In genomic region chr3:131048030-131048429, GRCh38 we compare ENCODE assay signal across 20 cellular contexts. TPM values are rescaled to one million over a fixed set of nuclear protein-coding genes. Genes with fewer than 3 reads are reported as not detected.
A peak's percentile ranks its signal among the peaks of the same experiment; 100 is the strongest.
DNase-seq lines count a peak whose midpoint lies in the region; TF ChIP-seq lines count a peak whose summit lies in the region.
"Had no signal": no experiment of that assay in that cellular context is flagged by ENCODE, and none has a peak within 500 bp of the region (broad histone marks: within the 10 kb centered on the region; RNA-seq: fewer than 3 reads in every experiment).

No MANE protein-coding gene starts in this region.

- no peaks in the 10 kb centered on the region for H3K9me2 ChIP-seq in OCI-LY7 (ENCODE audit: insufficient read depth, low read length)

- no peak overlapping the region for H4K91ac ChIP-seq in trophoblast cell (ENCODE audit: low read depth, low read length)

- H3K4ac ChIP-seq in trophoblast cell (ENCODE audit: low read depth, low read length): no peak overlapping the region

- H3K9me3 ChIP-seq in ES-I3 (ENCODE audit: control insufficient read depth, insufficient read depth, low read length): no peaks in the 10 kb centered on the region
- no peaks in the 10 kb centered on the region for H3K9me3 ChIP-seq in OCI-LY7 (ENCODE audit: low read length)
- no peaks in the 10 kb centered on the region for H3K9me3 ChIP-seq in trophoblast cell (ENCODE audit: insufficient read depth, low read depth, low read length)
- H3K9me3 ChIP-seq: BLaER1 treated with 17β-estradiol and CSF1 and Interleukin-3, amounts not matched to agents 10 nM and 100 nM; SJCRH30 had no signal

- H3K14ac ChIP-seq in trophoblast cell (ENCODE audit: low read length): no peak overlapping the region

- no TSS peak for BruUV-seq in OCI-LY7 (replicated peaks; lab: Mats Ljungman, UMichigan)

- H3K27me3 ChIP-seq in KMS-11 (ENCODE audit: insufficient read depth, low read depth) (no peaks in the 10 kb centered on the region), trophoblast cell (ENCODE audit: insufficient read depth, low read length) (no peaks in the 10 kb centered on the region)
- H3K27me3 ChIP-seq: BLaER1 treated with 17β-estradiol and CSF1 and Interleukin-3, amounts not matched to agents 10 nM and 100 nM had no signal

- H3K4me1 ChIP-seq in ES-I3 (ENCODE audit: insufficient read depth, low read length): no peaks in the 10 kb centered on the region
- peaks cover 34% of the 10 kb centered on the region for H3K4me1 ChIP-seq in KMS-11 (ENCODE audit: low read depth, poor library complexity, severe bottlenecking)
- no peaks in the 10 kb centered on the region for H3K4me1 ChIP-seq in OCI-LY7 (ENCODE audit: insufficient read depth, low read length, poor library complexity, severe bottlenecking)
- H3K4me1 ChIP-seq in trophoblast cell (ENCODE audit: control insufficient read depth in 1 of 2, insufficient read depth in 2 of 2, low read length in 2 of 2): peaks cover 2 to 4% of the 10 kb centered on the region in 2 experiments
- H3K4me1 ChIP-seq: SJCRH30 had no signal

- H4K12ac ChIP-seq in trophoblast cell (ENCODE audit: low read depth, low read length): no peak overlapping the region

- no peak for TF ChIP-seq POLR2A in lower leg skin (IDR thresholded peaks at IDR 0.05)

- no CpG with 5 or more reads among the region's 7 CpGs for WGBS in trophoblast cell (ENCODE audit: extremely low coverage, insufficient coverage, insufficient read length)
- whole genome bisulfite sequencing in lower leg skin, 2 donors: 84 to 92% methylated on average over 7 of the region's 7 CpGs

- no peak overlapping the region for H2AK5ac ChIP-seq in trophoblast cell (ENCODE audit: low read length)

- no peaks in the 10 kb centered on the region for H3K79me1 ChIP-seq in trophoblast cell (ENCODE audit: low read length)

- DNase-seq in OCI-LY7 (ENCODE audit: low spot score) (no peak), trophoblast cell (no peak), lower leg skin (ENCODE audit: low spot score in 2 of 2) (no peak), A172 (ENCODE audit: low spot score) (no peak), NAMALWA (ENCODE audit: low spot score) (no peak)
- DNase-seq: ACHN; CD4-positive, alpha-beta memory T cell; GDM1; KBM-7; NCI-H1105; NCI-H1694; NCI-H2081; NCI-H2171; NCI-H526 treated with DMSO at 0.1 percent for 48 hours; NK-92 treated with Interleukin-12 subunit alpha and Interleukin-12 subunit beta, amount 100 ng/mL, for 24 hours; T-cell had no signal

- TF ChIP-seq CTCF in KMS-11 (conservative IDR thresholded peaks at IDR 0.05; ENCODE audit: low read depth, low read length) (no peak), OCI-LY7 (conservative IDR thresholded peaks at IDR 0.05; ENCODE audit: low read length) (no peak), lower leg skin (IDR thresholded peaks at IDR 0.05) (no peak)

- CTCF ChIA-PET in OCI-LY7 (lab: Charles Lee; ENCODE audit: unreplicated experiment): no interaction called here

- H3K36me3 ChIP-seq in ES-I3 (ENCODE audit: insufficient read depth, low read length) (no peaks in the 10 kb centered on the region), KMS-11 (ENCODE audit: insufficient read depth) (no peaks in the 10 kb centered on the region), OCI-LY7 (ENCODE audit: insufficient read depth, low read length) (no peaks in the 10 kb centered on the region), trophoblast cell (ENCODE audit: control insufficient read depth in 1 of 2, insufficient read depth in 2 of 2, low read length in 2 of 2) (no peaks in the 10 kb centered on the region)
- H3K36me3 ChIP-seq: BLaER1 treated with 17β-estradiol and CSF1 and Interleukin-3, amounts not matched to agents 10 nM and 100 nM; SJCRH30 had no signal

- H4K20me1 ChIP-seq in KMS-11 (ENCODE audit: insufficient read depth) (no peaks in the 10 kb centered on the region), OCI-LY7 (ENCODE audit: insufficient read depth, low read length) (no peaks in the 10 kb centered on the region)
- H4K20me1 ChIP-seq: BLaER1 treated with 17β-estradiol and CSF1 and Interleukin-3, amounts not matched to agents 10 nM and 100 nM had no signal

- no peaks in the 10 kb centered on the region for H3K79me2 ChIP-seq in KMS-11 (ENCODE audit: insufficient read depth, low read depth)
- no peaks in the 10 kb centered on the region for H3K79me2 ChIP-seq in OCI-LY7 (ENCODE audit: insufficient read depth, low read depth, low read length)
- H3K79me2 ChIP-seq in trophoblast cell (ENCODE audit: control insufficient read depth, insufficient read depth, low read length, poor library complexity): no peaks in the 10 kb centered on the region

- H2BK12ac ChIP-seq in trophoblast cell (ENCODE audit: low read length): no peak overlapping the region

- peak overlapping the region; percentile 1; the same call in 1 of the 2 replicates for H3K9ac ChIP-seq in ES-I3 (ENCODE audit: low read depth, low read length)
- H3K9ac ChIP-seq in KMS-11: peak overlapping the region; percentile 61
- H3K9ac ChIP-seq in trophoblast cell (ENCODE audit: low read length): peak overlapping the region; percentile 59
- H3K9ac ChIP-seq: BLaER1 treated with 17β-estradiol and CSF1 and Interleukin-3, amounts not matched to agents 10 nM and 100 nM had no signal

- H3K4me2 ChIP-seq in KMS-11 (peak overlapping the region; percentile 75), OCI-LY7 (ENCODE audit: low read length) (no peak overlapping the region), trophoblast cell (ENCODE audit: low read length) (no peak overlapping the region)

- H2BK5ac ChIP-seq in trophoblast cell (ENCODE audit: low read depth, low read length, poor library complexity): no peak overlapping the region

- POLR2A ChIA-PET in OCI-LY7 (lab: Charles Lee): no interaction called here

- no peak overlapping the region for H3K18ac ChIP-seq in trophoblast cell (ENCODE audit: low read length)

- H2AFZ ChIP-seq in KMS-11 (ENCODE audit: low read depth): peak overlapping the region; percentile 77
- H2AFZ ChIP-seq in OCI-LY7 (ENCODE audit: low read length): 0 out of 2 replicates have a peak overlapping the region, but pooled peaks have one; percentile 32
- no peak overlapping the region for H2AFZ ChIP-seq in trophoblast cell (ENCODE audit: insufficient read depth, low read length, poor library complexity)

- H4K8ac ChIP-seq in trophoblast cell (ENCODE audit: low read depth, low read length): no peak overlapping the region

- H3K27ac ChIP-seq in KMS-11: peak overlapping the region; percentile 68
- H3K27ac ChIP-seq in OCI-LY7 (ENCODE audit: low read depth, low read length, poor library complexity, severe bottlenecking): no peak overlapping the region
- no peak overlapping the region for H3K27ac ChIP-seq in trophoblast cell (ENCODE audit: low read depth, low read length)
- H3K27ac ChIP-seq: BLaER1 treated with 17β-estradiol and CSF1 and Interleukin-3, amounts not matched to agents 10 nM and 100 nM; SJCRH30 had no signal

- H3K4me3 ChIP-seq in KMS-11 (IDR thresholded peaks at IDR 0.05; ENCODE audit: insufficient read depth, low read depth, low read length) (peak overlapping the region; percentile 92), OCI-LY7 (ENCODE audit: low read depth, low read length, poor library complexity, severe bottlenecking) (no peak overlapping the region), trophoblast cell (ENCODE audit: low read depth, low read length) (no peak overlapping the region), lower leg skin (ENCODE audit: low read depth, poor library complexity, severe bottlenecking) (no peak overlapping the region)
- H3K4me3 ChIP-seq: BLaER1 treated with 17β-estradiol and CSF1 and Interleukin-3, amounts not matched to agents 10 nM and 100 nM; SJCRH30 had no signal

- intact Hi-C loops in OCI-LY7 (cut with micrococcal nuclease; ENCODE audit: unreplicated experiment): no loop called here
- intact Hi-C loops in lower leg skin (cut with DNase I; ENCODE audit: low total_unique reads): no loop called here

- no peak overlapping the region for H3K23ac ChIP-seq in trophoblast cell (ENCODE audit: low read length)

- H2BK120ac ChIP-seq in trophoblast cell (ENCODE audit: insufficient read depth, low read length, poor library complexity): no peak overlapping the region

RNA-seq across cellular contexts. Expression of gene NEK11, which starts 21.4 kb away (rescaled TPM):
- 0.15 and 0.47 TPM in 2 replicates for total RNA-seq in OCI-LY7 (2014; rRNA removed; shearing (Covaris generic))
- total RNA-seq in OCI-LY7 (2022): 1.2 and 1.5 TPM in 2 replicates
- 2.1 and 2.4 TPM in 2 replicates for polyA plus RNA-seq in trophoblast cell (2013)
- 10 to 100 TPM in 1 of 4 donors, 1 to 10 TPM in 3; 3.3 to 17.3 (median 6.6) TPM for total RNA-seq in lower leg skin
- 4.3 and 5.3 TPM in 2 replicates for total RNA-seq in A172 (2014; rRNA removed; shearing (Covaris generic))

RNA-seq across cellular contexts. Expression of gene ASTE1, which starts 21.4 kb away (rescaled TPM):
- total RNA-seq in OCI-LY7 (2014; rRNA removed; shearing (Covaris generic)): 8.2 and 14.2 TPM in 2 replicates
- total RNA-seq in OCI-LY7 (2022) (11.0 and 11.7 TPM in 2 replicates), lower leg skin (1 to 10 TPM; 5.0 to 9.0 (median 7.6) TPM)
- polyA plus RNA-seq in trophoblast cell (2013): 3.0 TPM in 2 replicates
- 5.0 and 7.2 TPM in 2 replicates for total RNA-seq in A172 (2014; rRNA removed; shearing (Covaris generic))

Comparison
In these comparisons a context has a peak if more than half of its experiments do, and no peak if none do; other contexts are left out.
1. H3K9ac ChIP-seq: peak in every context shown above with its lines; median percentile 61 in KMS-11; 59 in trophoblast cell; 1 in ES-I3.